ENCODE assay signal across 22 cellular contexts in the genomic region with DNA sequence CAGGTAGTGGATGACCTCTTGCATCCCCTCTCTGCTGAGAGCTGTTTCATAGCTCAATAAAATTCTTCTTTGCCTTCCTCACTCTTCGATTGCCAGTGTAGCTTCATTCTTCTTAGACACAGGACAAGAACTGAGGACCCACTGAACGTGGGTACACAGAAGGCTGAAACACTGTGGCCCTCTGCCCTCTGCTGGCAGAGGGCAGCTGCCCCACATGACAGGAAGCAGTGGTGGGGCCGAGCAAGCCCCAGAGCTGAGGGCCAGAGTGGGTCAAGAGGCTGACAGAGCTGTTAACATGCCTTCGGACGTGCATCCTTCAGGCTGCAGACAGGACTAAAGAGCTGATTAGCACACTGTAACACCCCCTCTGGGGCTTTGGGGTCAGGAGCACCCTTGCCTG. TPM values are rescaled to one million over a fixed set of nuclear protein-coding genes. Genes with fewer than 3 reads are reported as not detected.
DNase-seq lines count a peak whose midpoint lies in the region; ATAC-seq, FAIRE-seq and TF ChIP-seq lines count a peak whose summit lies in the region.
"Had no signal": no experiment of that assay in that cellular context is flagged by ENCODE, and none has a peak within 500 bp of the region (broad histone marks: within the 10 kb centered on the region; RNA-seq: fewer than 3 reads in every experiment).

No MANE protein-coding gene starts in this region.

- WGBS in GM12878 (ENCODE audit: insufficient coverage, insufficient replicate concordance, low lambda C conversion rate, missing lambda C conversion rate) = 30% methylated on average over 5 of the region's 5 CpGs
- no CpG with 5 or more reads among the region's 5 CpGs for WGBS in neuronal stem cell (ENCODE audit: extremely low coverage in 2 of 2, insufficient read length in 2 of 2, insufficient replicate concordance in 1 of 2), 2 donors

- H3K9ac ChIP-seq in GM12878 (ENCODE audit: control insufficient read depth, insufficient read depth, low read length) = no peak overlapping the region
- H3K9ac ChIP-seq in neuronal stem cell (ENCODE audit: low read depth, low read length, poor library complexity) = no peak overlapping the region
- H3K9ac ChIP-seq: BLaER1, GM23248 had no signal

- no peaks in the 10 kb centered on the region for H3K27me3 ChIP-seq in GM12878 (replicated peaks in 1 of 2; ENCODE audit: control insufficient read depth in 2 of 2, insufficient read depth in 2 of 2, low read length in 1 of 2)
- peaks cover 0 to 27% (median 0%) of the 10 kb centered on the region in 3 experiments for H3K27me3 ChIP-seq in neuronal stem cell (ENCODE audit: control insufficient read depth in 3 of 3, insufficient read depth in 3 of 3, low read depth in 1 of 3, low read length in 3 of 3)
- H3K27me3 ChIP-seq: BLaER1 had no signal

- H2BK120ac ChIP-seq in neuronal stem cell (ENCODE audit: low read depth, low read length) = no peak overlapping the region

- no peak for TF ChIP-seq POLR2A in GM12878 (IDR thresholded peaks at IDR 0.05; ENCODE audit: low read depth, low read length)

- H3K36me3 ChIP-seq in GM12878 (ENCODE audit: control insufficient read depth in 2 of 2, insufficient read depth in 2 of 2, low read length in 1 of 2) = no peaks in the 10 kb centered on the region
- H3K36me3 ChIP-seq in neuronal stem cell (replicated peaks in 1 of 2; ENCODE audit: control insufficient read depth in 2 of 2, insufficient read depth in 2 of 2, low read length in 2 of 2) = no peaks in the 10 kb centered on the region
- H3K36me3 ChIP-seq: BLaER1, esophagus squamous epithelium, thoracic aorta had no signal

- no peak overlapping the region for H4K8ac ChIP-seq in neuronal stem cell (ENCODE audit: low read depth, low read length)

- TF ChIP-seq CTCF in GM10248 (IDR thresholded peaks at IDR 0.05; ENCODE audit: control extremely low read depth, extremely low read depth, low read depth, missing control alignments) (peak; percentile 9), HFF-Myc (IDR thresholded peaks at IDR 0.05; ENCODE audit: low read depth, low read length, missing control alignments) (peak; percentile 14), GM12878 (IDR thresholded peaks at IDR 0.05 in 2 of 3, conservative IDR thresholded peaks at IDR 0.05 in 1 of 3; ENCODE audit: control insufficient read depth in 2 of 3, extremely low read depth in 1 of 3, insufficient read depth in 1 of 3, low read depth in 3 of 3, low read length in 3 of 3) (peak in 2 of 3 experiments; percentile 6 to 26; a peak in 1 of 6 replicates)

- no peak overlapping the region for H3K4ac ChIP-seq in neuronal stem cell (ENCODE audit: low read length)

- no peak overlapping the region for H3K23ac ChIP-seq in neuronal stem cell (ENCODE audit: low read depth, low read length, poor library complexity)

- DNase-seq in GM10248 (ENCODE audit: extremely low spot score) (no peak), HFF-Myc (ENCODE audit: extremely low read depth, low read depth) (no peak), GM12878 (ENCODE audit: low read depth, low spot score) (no peak), neuronal stem cell (ENCODE audit: low spot score) (no peak), SKM-1 (lab: John Stamatoyannopoulos, UW; ENCODE audit: unreplicated experiment) (no peak), globus pallidus (ENCODE audit: low spot score) (no peak), posterior vena cava (ENCODE audit: low spot score) (no peak)
- DNase-seq: activated CD4-positive, CD25-positive, alpha-beta regulatory T cell treated with anti-CD3 and anti-CD28 coated beads, Interleukin-2, amount 50 U/mL, for 72 hours; activated T-cell treated with anti-CD3 and anti-CD28 coated beads, Interleukin-2, amount 50 U/mL, for 24 hours; DMS 273 treated with DMSO at 0.1 percent for 48 hours; esophagus squamous epithelium; GM23248; hippocampal formation; KBM-7; NCI-H2227 treated with DMSO at 0.1 percent for 48 hours; Right ventricle myocardium superior; stimulated activated CD4-positive, alpha-beta T cell treated with anti-CD3 and anti-CD28 coated beads, Interleukin-4, amount 100 ng/mL, for 24 hours had no signal

- H3K79me1 ChIP-seq in neuronal stem cell (ENCODE audit: low read depth, low read length) = no peaks in the 10 kb centered on the region

- no peak overlapping the region for H3K18ac ChIP-seq in neuronal stem cell (ENCODE audit: low read length)

- H3K4me3 ChIP-seq in HFF-Myc (replicated peaks; ENCODE audit: low read depth, low read length) (no peak overlapping the region), GM12878 (no peak overlapping the region), neuronal stem cell (ENCODE audit: low read length in 2 of 2) (no peak overlapping the region)
- H3K4me3 ChIP-seq: BLaER1, esophagus squamous epithelium, GM23248, thoracic aorta had no signal

- H2AK5ac ChIP-seq in neuronal stem cell (ENCODE audit: low read depth, low read length) = peak overlapping the region; percentile 41

- no peak overlapping the region for H4K91ac ChIP-seq in neuronal stem cell (ENCODE audit: low read depth, low read length, poor library complexity)

- no peak overlapping the region for H2BK5ac ChIP-seq in neuronal stem cell (ENCODE audit: low read length)

- CTCF ChIA-PET in GM10248 (lab: Yijun Ruan, JAX) = interaction anchor here (1.0 kb wide), 1 partner anchor 130 kb away, joined by 3 read pairs; no protein-coding TSS in a partner anchor
- CTCF ChIA-PET in GM12878 (lab: Yijun Ruan, JAX) = interaction anchor here (0.9 to 1.0 kb wide), 2 partner anchors 14 to 57 kb away, joined by 3 read pairs; no protein-coding TSS in a partner anchor

- no peak overlapping the region for H3K14ac ChIP-seq in neuronal stem cell (ENCODE audit: low read length)

- no peak overlapping the region for H2BK15ac ChIP-seq in neuronal stem cell (ENCODE audit: low read length)

- intact Hi-C loops in GM12878 (cut with micrococcal nuclease; ENCODE audit: unreplicated experiment) (no loop called here), posterior vena cava (cut with DNase I) (no loop called here)

- BruUV-seq in GM12878 (replicated peaks; lab: Mats Ljungman, UMichigan) = no TSS peak

- 0 out of 2 replicates have a peak, but pooled peaks have one; percentile 16 for TF ChIP-seq RAD21 in GM12878 (IDR thresholded peaks at IDR 0.05; ENCODE audit: insufficient read depth, low read depth, low read length)

- RAD21 ChIA-PET in GM12878 (lab: Charles Lee; ENCODE audit: unreplicated experiment) = interaction anchor here (1.2 kb wide), 1 partner anchor 131 kb away, joined by 3 read pairs; no protein-coding TSS in a partner anchor

- no peaks in the 10 kb centered on the region for H4K20me1 ChIP-seq in GM12878 (ENCODE audit: control insufficient read depth, insufficient read depth)
- H4K20me1 ChIP-seq: BLaER1 had no signal

- H3K9me3 ChIP-seq in GM12878 (replicated peaks; ENCODE audit: control insufficient read depth, insufficient read depth, low read length) = no peaks in the 10 kb centered on the region; the same call in 2 of the 3 replicates
- no peaks in the 10 kb centered on the region for H3K9me3 ChIP-seq in neuronal stem cell (replicated peaks in 1 of 2; ENCODE audit: control insufficient read depth in 2 of 2, insufficient read depth in 1 of 2, low read depth in 1 of 2, low read length in 2 of 2)
- H3K9me3 ChIP-seq: esophagus squamous epithelium, thoracic aorta had no signal

- H2AFZ ChIP-seq in GM12878 (ENCODE audit: control insufficient read depth, low read depth, low read length) (no peak overlapping the region), neuronal stem cell (ENCODE audit: low read length) (no peak overlapping the region)
- H2AFZ ChIP-seq: GM23248 had no signal

- H3K4me2 ChIP-seq in GM12878 (ENCODE audit: control insufficient read depth, insufficient read depth) (no peak overlapping the region), neuronal stem cell (ENCODE audit: insufficient read depth, low read length, poor library complexity, severe bottlenecking) (no peak overlapping the region)
- H3K4me2 ChIP-seq: BLaER1 had no signal

- H3K4me1 ChIP-seq in GM12878 (ENCODE audit: control insufficient read depth, insufficient read depth, low read length) = no peaks in the 10 kb centered on the region
- H3K4me1 ChIP-seq in neuronal stem cell (ENCODE audit: control insufficient read depth in 2 of 2, insufficient read depth in 1 of 2, low read depth in 1 of 2, low read length in 2 of 2) = peaks cover 0 to 5% of the 10 kb centered on the region in 2 donors
- H3K4me1 ChIP-seq: BLaER1 had no signal

- peak; percentile 38; the same call in 1 of the 3 replicates for ATAC-seq in GM12878
- ATAC-seq: left lobe of liver had no signal

- no peak overlapping the region for H3K27ac ChIP-seq in GM12878 (ENCODE audit: control insufficient read depth, insufficient read depth)
- no peak overlapping the region for H3K27ac ChIP-seq in neuronal stem cell (replicated peaks; ENCODE audit: low read length)
- H3K27ac ChIP-seq: BLaER1, esophagus squamous epithelium, GM23248, thoracic aorta had no signal

- no peak for FAIRE-seq in GM12878 (lab: Jason Lieb, UNC)

- POLR2A ChIA-PET in GM10248 (lab: Yijun Ruan, JAX) = no interaction called here
- POLR2A ChIA-PET in GM12878 (lab: Charles Lee) = no interaction called here

- no peak overlapping the region for H2BK12ac ChIP-seq in neuronal stem cell (ENCODE audit: low read length)

- no peak for TF ChIP-seq EP300 in GM12878 (IDR thresholded peaks at IDR 0.05; ENCODE audit: borderline replicate concordance in 1 of 2, control insufficient read depth in 1 of 2, low read depth in 2 of 2, low read length in 2 of 2)

- no peaks in the 10 kb centered on the region for H3K79me2 ChIP-seq in GM12878 (ENCODE audit: control insufficient read depth, insufficient read depth, low read length)

- in situ Hi-C loops in GM12878 (cut with MboI) = no loop called here

- SMC1A ChIA-PET in GM12878 (lab: Charles Lee; ENCODE audit: uncharacterized antibody, unreplicated experiment) = no interaction called here

RNA-seq across cellular contexts. Expression of a gene that starts 15.6 kb away (rescaled TPM):
- not detected in 2 replicates for total RNA-seq in GM12878 (2013; cell fraction: nucleolus; rRNA removed)
- not detected in 2 replicates for total RNA-seq in GM12878 (2014; rRNA removed)
- total RNA-seq in GM12878 (2014; rRNA removed; fragmentation: Illumina TruSeq; extraction: Trizol) = not detected in 2 replicates
- total RNA-seq in GM12878 (2021) = not detected in 2 replicates
- not detected for polyA plus RNA-seq in GM12878 (2011; ENCODE audit: low read depth)
- not detected in 2 replicates for polyA plus RNA-seq in GM12878 (2011; rRNA removed)
- not detected in 2 replicates for polyA plus RNA-seq in GM12878 (2011; cell fraction: cytosol; rRNA removed)
- not detected in 2 replicates for polyA plus RNA-seq in GM12878 (2011; cell fraction: nucleus; rRNA removed)
- 0.03 TPM in 1 of 2 replicates, not detected in the other for polyA plus RNA-seq in GM12878 (2012)
- polyA plus RNA-seq in GM12878 (2014; fragmentation: Illumina TruSeq; extraction: Trizol) = not detected in 2 replicates
- not detected for polyA plus RNA-seq in GM12878 (2014; fragmentation: Nextera tagmentation; extraction: Ambion mirVana)
- not detected in 2 replicates for polyA plus RNA-seq in GM12878 (2014; rRNA removed)
- polyA plus RNA-seq in GM12878 (2016; fragmentation: Nextera tagmentation; extraction: Ambion mirVana) = not detected
- not detected in 2 replicates for polyA minus RNA-seq in GM12878 (2011; rRNA and poly(A)+ RNA removed)
- polyA minus RNA-seq in GM12878 (2011; cell fraction: cytosol; rRNA and poly(A)+ RNA removed) = not detected in 2 replicates
- not detected in 2 replicates for polyA minus RNA-seq in GM12878 (2011; cell fraction: nucleus; rRNA and poly(A)+ RNA removed)
- 0.04 TPM for polyA plus RNA-seq in neuronal stem cell (2013, experiment 1 of 2)
- 0.06 TPM for polyA plus RNA-seq in neuronal stem cell (2013, experiment 2 of 2)
- total RNA-seq in posterior vena cava = not detected
- total RNA-seq: esophagus squamous epithelium, GM23248, left lobe of liver, mucosa of gallbladder, omental fat pad, Right ventricle myocardium superior, thoracic aorta had no signal

RNA-seq across cellular contexts. Expression of a gene that starts 15.7 kb away (rescaled TPM):
- not detected in 2 replicates for total RNA-seq in GM12878 (2013; cell fraction: nucleolus; rRNA removed)
- total RNA-seq in GM12878 (2014; rRNA removed) (not detected in 2 replicates), GM12878 (2014; rRNA removed; fragmentation: Illumina TruSeq; extraction: Trizol) (not detected in 2 replicates), GM12878 (2021) (not detected in 2 replicates), posterior vena cava (under 1 TPM in 1 of 2 donors, not detected in 1; 0.42 TPM)
- not detected for polyA plus RNA-seq in GM12878 (2011; ENCODE audit: low read depth)
- polyA plus RNA-seq in GM12878 (2011; rRNA removed) (not detected in 2 replicates), GM12878 (2014; fragmentation: Illumina TruSeq; extraction: Trizol) (not detected in 2 replicates), GM12878 (2014; fragmentation: Nextera tagmentation; extraction: Ambion mirVana) (not detected), GM12878 (2014; rRNA removed) (0.10 TPM in 1 of 2 replicates, not detected in the other), GM12878 (2016; fragmentation: Nextera tagmentation; extraction: Ambion mirVana) (not detected)
- not detected in 2 replicates for polyA plus RNA-seq in GM12878 (2011; cell fraction: cytosol; rRNA removed)
- not detected in 2 replicates for polyA plus RNA-seq in GM12878 (2011; cell fraction: nucleus; rRNA removed)
- polyA plus RNA-seq in GM12878 (2012) = 0.11 TPM in 1 of 2 replicates, not detected in the other
- polyA minus RNA-seq in GM12878 (2011; rRNA and poly(A)+ RNA removed) = not detected in 2 replicates
- polyA minus RNA-seq in GM12878 (2011; cell fraction: cytosol; rRNA and poly(A)+ RNA removed) = not detected in 2 replicates
- not detected in 2 replicates for polyA minus RNA-seq in GM12878 (2011; cell fraction: nucleus; rRNA and poly(A)+ RNA removed)
- polyA plus RNA-seq in neuronal stem cell (2013, experiment 1 of 2) = 1.2 TPM
- 1.5 TPM for polyA plus RNA-seq in neuronal stem cell (2013, experiment 2 of 2)
- total RNA-seq: left lobe of liver, Right ventricle myocardium superior had no signal
